In the genomic region with DNA sequence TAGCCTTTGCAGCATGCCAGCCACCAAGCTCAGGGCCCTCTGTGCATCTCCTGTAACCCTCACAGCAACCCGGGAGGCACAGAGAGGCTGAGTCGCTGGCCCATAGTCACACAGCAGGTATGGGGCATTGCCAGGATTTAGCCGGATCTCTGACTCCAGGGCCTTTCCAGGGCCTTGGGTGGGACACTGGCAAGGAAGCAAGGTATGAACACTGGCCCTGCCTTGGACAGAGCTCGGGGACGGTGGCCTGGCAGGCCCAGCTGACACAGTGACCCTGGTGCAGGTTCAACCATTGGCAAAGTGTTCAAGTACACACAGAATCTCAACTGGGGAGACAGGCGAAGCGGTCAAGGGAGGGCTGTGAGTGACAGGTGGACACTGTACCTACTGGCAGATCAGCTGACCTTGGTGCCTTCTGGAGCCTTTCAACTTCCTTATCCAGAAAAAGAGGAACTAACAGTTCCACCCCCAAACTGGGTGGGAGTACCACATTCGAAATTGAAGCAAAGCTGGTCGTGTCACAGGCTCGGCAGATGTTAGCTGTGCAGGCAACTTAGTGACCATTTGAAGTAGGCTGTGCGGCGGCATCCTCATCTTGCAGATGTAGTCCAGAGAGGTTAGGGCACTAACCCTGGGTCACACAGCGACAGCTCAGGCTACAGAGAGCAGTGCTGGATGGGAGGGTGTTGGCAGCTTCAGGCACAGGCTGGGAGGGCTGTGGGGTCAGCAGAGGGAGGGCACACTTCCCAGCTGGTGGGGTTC, we compare ENCODE assay signal across 8 cellular contexts.
DNase-seq lines count a peak whose midpoint lies in the region; ATAC-seq and TF ChIP-seq lines count a peak whose summit lies in the region.

No MANE protein-coding gene starts in this region.

- peak overlapping the region; percentile 33 for H3K4me3 Mint-ChIP-seq in activated naive CD4-positive, alpha-beta T cell treated with anti-CD3 and anti-CD28 coated beads, Interleukin-2, amount 50 U/mL, for 24 hours
- H3K4me3 Mint-ChIP-seq in activated CD8-positive, alpha-beta T cell treated with anti-CD3 and anti-CD28 coated beads, Interleukin-2, amount 10 ng/mL, durations not matched to agents 7 days and 5 days: no peak overlapping the region

- H3K9ac ChIP-seq in liver (ENCODE audit: low read depth in 1 of 2, low read length in 2 of 2): no peak overlapping the region

- ATAC-seq in activated CD8-positive, alpha-beta T cell treated with anti-CD3 and anti-CD28 coated beads, Interleukin-2, amount 10 ng/mL, durations not matched to agents 7 days and 5 days: no peak
- ATAC-seq in upper lobe of right lung (peak; percentile 20), GM19023 (IDR thresholded peaks at IDR 0.05; ENCODE audit: unreplicated experiment) (no peak), GM18511 (IDR thresholded peaks at IDR 0.05; ENCODE audit: unreplicated experiment) (no peak)

- H3K4me3 ChIP-seq in liver (ENCODE audit: low read depth in 1 of 3, low read length in 3 of 3) (no peak overlapping the region), upper lobe of right lung (no peak overlapping the region)

- H3K36me3 ChIP-seq in liver (ENCODE audit: control insufficient read depth in 4 of 4, insufficient read depth in 3 of 4, low read depth in 1 of 4, low read length in 3 of 4) (no peaks in the 10 kb centered on the region), upper lobe of right lung (no peaks in the 10 kb centered on the region)

- TF ChIP-seq RAD21 in liver (IDR thresholded peaks at IDR 0.05): no peak

- POLR2A ChIA-PET in activated CD8-positive, alpha-beta T cell treated with anti-CD3 and anti-CD28 coated beads, Interleukin-2, amount 10 ng/mL, durations not matched to agents 7 days and 5 days (lab: Charles Lee): interaction anchor here (1.5 to 2.4 kb wide), 5 partner anchors 13 to 45 kb away, joined by 4 to 11 read pairs (median 7); no protein-coding TSS in a partner anchor

- no peaks in the 10 kb centered on the region for H3K9me3 ChIP-seq in liver (ENCODE audit: control insufficient read depth in 4 of 4, low read length in 3 of 4)
- H3K9me3 ChIP-seq in upper lobe of right lung: no peaks in the 10 kb centered on the region

- no peaks in the 10 kb centered on the region for H3K9me3 Mint-ChIP-seq in activated naive CD4-positive, alpha-beta T cell treated with anti-CD3 and anti-CD28 coated beads, Interleukin-2, amount 50 U/mL, for 24 hours
- no peaks in the 10 kb centered on the region for H3K9me3 Mint-ChIP-seq in activated CD8-positive, alpha-beta T cell treated with anti-CD3 and anti-CD28 coated beads, Interleukin-2, amount 10 ng/mL, durations not matched to agents 7 days and 5 days (ENCODE audit: insufficient read depth)

- H3K27ac Mint-ChIP-seq in activated naive CD4-positive, alpha-beta T cell treated with anti-CD3 and anti-CD28 coated beads, Interleukin-2, amount 50 U/mL, for 24 hours: peak overlapping the region; percentile 80
- H3K27ac Mint-ChIP-seq in activated CD8-positive, alpha-beta T cell treated with anti-CD3 and anti-CD28 coated beads, Interleukin-2, amount 10 ng/mL, durations not matched to agents 7 days and 5 days: peak overlapping the region; percentile 69

- no peaks in the 10 kb centered on the region for H3K27me3 Mint-ChIP-seq in activated naive CD4-positive, alpha-beta T cell treated with anti-CD3 and anti-CD28 coated beads, Interleukin-2, amount 50 U/mL, for 24 hours
- no peaks in the 10 kb centered on the region for H3K27me3 Mint-ChIP-seq in activated CD8-positive, alpha-beta T cell treated with anti-CD3 and anti-CD28 coated beads, Interleukin-2, amount 10 ng/mL, durations not matched to agents 7 days and 5 days (ENCODE audit: low read depth)

- peak overlapping the region; percentile 70 to 91 for H3K27ac ChIP-seq in liver (ENCODE audit: low read depth in 1 of 2, low read length in 2 of 2)
- no peak overlapping the region for H3K27ac ChIP-seq in upper lobe of right lung

- H3K4me1 ChIP-seq in liver (ENCODE audit: control insufficient read depth in 4 of 4, insufficient read depth in 4 of 4, low read length in 3 of 4) (peaks cover 21 to 70% (median 57%) of the 10 kb centered on the region in 4 donors), upper lobe of right lung (peaks cover 80% of the 10 kb centered on the region)

- WGBS in liver: 64% methylated on average over 13 of the region's 13 CpGs

- CTCF ChIA-PET in activated CD8-positive, alpha-beta T cell treated with anti-CD3 and anti-CD28 coated beads, Interleukin-2, amount 10 ng/mL, durations not matched to agents 7 days and 5 days (lab: Charles Lee): interaction anchor here (1.2 to 12.5 kb wide), 11 partner anchors 12 to 96 kb away, joined by 3 to 149 read pairs (median 45); no protein-coding TSS in a partner anchor

- H3K4me1 Mint-ChIP-seq in activated naive CD4-positive, alpha-beta T cell treated with anti-CD3 and anti-CD28 coated beads, Interleukin-2, amount 50 U/mL, for 24 hours: peaks cover 76% of the 10 kb centered on the region
- H3K4me1 Mint-ChIP-seq in activated CD8-positive, alpha-beta T cell treated with anti-CD3 and anti-CD28 coated beads, Interleukin-2, amount 10 ng/mL, durations not matched to agents 7 days and 5 days (ENCODE audit: low read depth): peaks cover 96% of the 10 kb centered on the region

- DNase-seq in activated naive CD4-positive, alpha-beta T cell treated with anti-CD3 and anti-CD28 coated beads, Interleukin-2, amount 50 U/mL, for 16 hours: no peak
- DNase-seq in activated CD8-positive, alpha-beta T cell treated with anti-CD3 and anti-CD28 coated beads, Interleukin-2, amount 10 ng/mL, durations not matched to agents 7 days and 5 days: no peak
- no peak for DNase-seq in upper lobe of right lung
- DNase-seq in islet precursor cell: no peak

- intact Hi-C loops in upper lobe of right lung (cut with DNase I): no loop called here

- TF ChIP-seq CTCF in liver (IDR thresholded peaks at IDR 0.05; ENCODE audit: low read depth, low read length, missing input control): no peak
- no peak for TF ChIP-seq CTCF in upper lobe of right lung (IDR thresholded peaks at IDR 0.05)

- no peaks in the 10 kb centered on the region for H3K27me3 ChIP-seq in liver (ENCODE audit: control insufficient read depth in 4 of 4, insufficient read depth in 4 of 4, low read length in 3 of 4)
- no peaks in the 10 kb centered on the region for H3K27me3 ChIP-seq in upper lobe of right lung

- no peaks in the 10 kb centered on the region for H3K36me3 Mint-ChIP-seq in activated naive CD4-positive, alpha-beta T cell treated with anti-CD3 and anti-CD28 coated beads, Interleukin-2, amount 50 U/mL, for 24 hours
- peaks cover 47% of the 10 kb centered on the region for H3K36me3 Mint-ChIP-seq in activated CD8-positive, alpha-beta T cell treated with anti-CD3 and anti-CD28 coated beads, Interleukin-2, amount 10 ng/mL, durations not matched to agents 7 days and 5 days (ENCODE audit: low read depth)

TF ChIP-seq in liver, 16 proteins besides CTCF, POLR2A, EP300 and RAD21:
- TF ChIP-seq FOXA2 (IDR thresholded peaks at IDR 0.05) (no peak), HNF4G (IDR thresholded peaks at IDR 0.05) (no peak), TAF1 (conservative IDR thresholded peaks at IDR 0.05) (no peak), FOXA1 (IDR thresholded peaks at IDR 0.05) (no peak), SP1 (IDR thresholded peaks at IDR 0.05) (no peak), GABPA (IDR thresholded peaks at IDR 0.05 in 1 of 2, conservative IDR thresholded peaks at IDR 0.05 in 1 of 2) (no peak), YY1 (IDR thresholded peaks at IDR 0.05) (no peak)
- TF ChIP-seq, protein P1, sequence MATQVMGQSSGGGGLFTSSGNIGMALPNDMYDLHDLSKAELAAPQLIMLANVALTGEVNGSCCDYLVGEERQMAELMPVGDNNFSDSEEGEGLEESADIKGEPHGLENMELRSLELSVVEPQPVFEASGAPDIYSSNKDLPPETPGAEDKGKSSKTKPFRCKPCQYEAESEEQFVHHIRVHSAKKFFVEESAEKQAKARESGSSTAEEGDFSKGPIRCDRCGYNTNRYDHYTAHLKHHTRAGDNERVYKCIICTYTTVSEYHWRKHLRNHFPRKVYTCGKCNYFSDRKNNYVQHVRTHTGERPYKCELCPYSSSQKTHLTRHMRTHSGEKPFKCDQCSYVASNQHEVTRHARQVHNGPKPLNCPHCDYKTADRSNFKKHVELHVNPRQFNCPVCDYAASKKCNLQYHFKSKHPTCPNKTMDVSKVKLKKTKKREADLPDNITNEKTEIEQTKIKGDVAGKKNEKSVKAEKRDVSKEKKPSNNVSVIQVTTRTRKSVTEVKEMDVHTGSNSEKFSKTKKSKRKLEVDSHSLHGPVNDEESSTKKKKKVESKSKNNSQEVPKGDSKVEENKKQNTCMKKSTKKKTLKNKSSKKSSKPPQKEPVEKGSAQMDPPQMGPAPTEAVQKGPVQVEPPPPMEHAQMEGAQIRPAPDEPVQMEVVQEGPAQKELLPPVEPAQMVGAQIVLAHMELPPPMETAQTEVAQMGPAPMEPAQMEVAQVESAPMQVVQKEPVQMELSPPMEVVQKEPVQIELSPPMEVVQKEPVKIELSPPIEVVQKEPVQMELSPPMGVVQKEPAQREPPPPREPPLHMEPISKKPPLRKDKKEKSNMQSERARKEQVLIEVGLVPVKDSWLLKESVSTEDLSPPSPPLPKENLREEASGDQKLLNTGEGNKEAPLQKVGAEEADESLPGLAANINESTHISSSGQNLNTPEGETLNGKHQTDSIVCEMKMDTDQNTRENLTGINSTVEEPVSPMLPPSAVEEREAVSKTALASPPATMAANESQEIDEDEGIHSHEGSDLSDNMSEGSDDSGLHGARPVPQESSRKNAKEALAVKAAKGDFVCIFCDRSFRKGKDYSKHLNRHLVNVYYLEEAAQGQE (IDR thresholded peaks at IDR 0.05): no peak
- TF ChIP-seq, protein P2, sequence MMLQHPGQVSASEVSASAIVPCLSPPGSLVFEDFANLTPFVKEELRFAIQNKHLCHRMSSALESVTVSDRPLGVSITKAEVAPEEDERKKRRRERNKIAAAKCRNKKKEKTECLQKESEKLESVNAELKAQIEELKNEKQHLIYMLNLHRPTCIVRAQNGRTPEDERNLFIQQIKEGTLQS (IDR thresholded peaks at IDR 0.05): no peak
